Comparison of ENCODE assay signal across 26 cellular contexts in genomic region chr17:509316-509715, GRCh38.
"Had no signal": no experiment of that assay in that cellular context is flagged by ENCODE, and none has a peak within 500 bp of the region (broad histone marks: within the 10 kb centered on the region; RNA-seq: fewer than 3 reads in every experiment).

No MANE protein-coding gene starts in this region.

- H3K36me3 Mint-ChIP-seq: immature natural killer cell; stimulated activated effector memory CD8-positive, alpha-beta T cell treated with anti-CD3 and anti-CD28 coated beads, Interleukin-12 subunit alpha, Interleukin-12 subunit beta, amount 100 ng/mL, for 72 hours had no signal

- H3K36me3 ChIP-seq: left lung, lower lobe of right lung, neural progenitor cell, pancreas, prostate gland, tibial nerve, vagina had no signal

- ATAC-seq: left colon; left lung; lower lobe of right lung; naive thymus-derived CD8-positive, alpha-beta T cell; pancreas; right cardiac atrium; sciatic nerve; stimulated activated effector memory CD8-positive, alpha-beta T cell treated with anti-CD3 and anti-CD28 coated beads, Interleukin-12 subunit alpha, Interleukin-12 subunit beta, amount 100 ng/mL, for 72 hours had no signal

- H3K27me3 Mint-ChIP-seq: stimulated activated naive CD8-positive, alpha-beta T cell treated with anti-CD3 and anti-CD28 coated beads, Interleukin-15, Interleukin-2, amounts not matched to agents 100 ng/mL and 50 ng/mL, for 24 hours had no signal

- H3K9me3 Mint-ChIP-seq: immature natural killer cell; stimulated activated effector memory CD8-positive, alpha-beta T cell treated with anti-CD3 and anti-CD28 coated beads, Interleukin-12 subunit alpha, Interleukin-12 subunit beta, amount 100 ng/mL, for 72 hours; stimulated activated naive CD8-positive, alpha-beta T cell treated with anti-CD3 and anti-CD28 coated beads, Interleukin-15, Interleukin-2, amounts not matched to agents 100 ng/mL and 50 ng/mL, for 24 hours had no signal

- H3K4me1 Mint-ChIP-seq: immature natural killer cell; neural progenitor cell; stimulated activated effector memory CD8-positive, alpha-beta T cell treated with anti-CD3 and anti-CD28 coated beads, Interleukin-12 subunit alpha, Interleukin-12 subunit beta, amount 100 ng/mL, for 72 hours had no signal

- H3K9ac ChIP-seq: neural progenitor cell had no signal

- H3K4me2 ChIP-seq: neural progenitor cell had no signal

- H3K27ac Mint-ChIP-seq: nephron progenitor cell; neural progenitor cell; stimulated activated effector memory CD8-positive, alpha-beta T cell treated with anti-CD3 and anti-CD28 coated beads, Interleukin-12 subunit alpha, Interleukin-12 subunit beta, amount 100 ng/mL, for 72 hours; stimulated activated naive CD8-positive, alpha-beta T cell treated with anti-CD3 and anti-CD28 coated beads, Interleukin-15, Interleukin-2, amounts not matched to agents 100 ng/mL and 50 ng/mL, for 24 hours had no signal

- DNase-seq: hypothalamus; immature natural killer cell; kidney; left colon; left lung; lower lobe of right lung; mammary epithelial cell; mesenchymal stem cell; naive thymus-derived CD8-positive, alpha-beta T cell; nephron progenitor cell; pancreas; retina; right cardiac atrium; stimulated activated CD4-positive, alpha-beta T cell treated with anti-CD3 and anti-CD28 coated beads, Interleukin-4, amount 100 ng/mL, for 24 hours; stimulated activated naive CD4-positive, alpha-beta T cell; substantia nigra had no signal

- H3K9me3 ChIP-seq: left lung, lower lobe of right lung, pancreas, prostate gland, vagina had no signal

- H3K4me1 ChIP-seq: neural progenitor cell, pancreas, prostate gland had no signal

- H3K4me3 ChIP-seq: left lung, lower lobe of right lung, neural progenitor cell, pancreas, prostate gland, skin epidermis, tibial nerve, vagina had no signal

- H3K4me3 Mint-ChIP-seq: immature natural killer cell; nephron progenitor cell; neural progenitor cell; stimulated activated effector memory CD8-positive, alpha-beta T cell treated with anti-CD3 and anti-CD28 coated beads, Interleukin-12 subunit alpha, Interleukin-12 subunit beta, amount 100 ng/mL, for 72 hours; stimulated activated naive CD8-positive, alpha-beta T cell treated with anti-CD3 and anti-CD28 coated beads, Interleukin-15, Interleukin-2, amounts not matched to agents 100 ng/mL and 50 ng/mL, for 24 hours; type B pancreatic cell had no signal

- FAIRE-seq: islet of Langerhans, kidney, pancreas had no signal

- H3K27me3 ChIP-seq: left lung, neural progenitor cell, pancreas, tibial nerve, vagina had no signal

- H2AFZ ChIP-seq: neural progenitor cell had no signal

- H3K27ac ChIP-seq: left lung, lower lobe of right lung, neural progenitor cell, pancreas, prostate gland, skin epidermis, tibial nerve, vagina had no signal
